Comparison of ENCODE assay signal across 7 cellular contexts in the genomic region with DNA sequence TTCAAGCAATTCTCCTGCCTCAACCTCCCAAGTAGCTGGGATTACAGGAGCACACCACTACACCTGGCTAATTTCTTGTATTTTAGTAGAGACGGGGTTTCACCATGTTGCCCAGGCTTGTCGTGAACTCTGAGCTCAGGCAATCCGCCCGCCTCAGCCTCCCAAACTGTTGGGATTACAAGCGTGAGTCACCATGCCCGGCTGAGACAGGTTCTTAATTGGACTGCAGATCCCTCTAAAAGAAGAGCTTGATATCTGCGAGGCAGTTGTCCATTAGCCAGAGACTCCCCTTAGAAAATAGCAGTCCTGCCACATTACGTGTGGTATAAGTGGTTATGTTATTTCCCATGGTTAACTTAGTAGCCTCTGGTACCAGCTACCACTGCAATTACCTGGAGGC. TPM values are rescaled to one million over a fixed set of nuclear protein-coding genes. Genes with fewer than 3 reads are reported as not detected.
"Had no signal": no experiment of that assay in that cellular context is flagged by ENCODE, and none has a peak within 500 bp of the region (broad histone marks: within the 10 kb centered on the region; RNA-seq: fewer than 3 reads in every experiment).

No MANE protein-coding gene starts in this region.

- H3K4me2 ChIP-seq: GM23338 had no signal

- ATAC-seq: GM23338, K562 had no signal

- H3K4me3 ChIP-seq: GM23338, K562 had no signal

- H3K4me1 Mint-ChIP-seq: GM23338 had no signal

- H3K4me3 Mint-ChIP-seq: GM23338, H9 had no signal

- H2AFZ ChIP-seq: GM23338 had no signal

- DNase-seq: H9, HCEC 1CT, IMR-90 had no signal

- H3K27ac Mint-ChIP-seq: GM23338, H9 had no signal

RNA-seq across cellular contexts. Expression of a gene that starts 46.6 kb away (rescaled TPM):
- total RNA-seq: H1, H9, HT-29 had no signal
- polyA plus RNA-seq: H1 had no signal
